8 cellular contexts compared by ENCODE assay signal in the genomic region with DNA sequence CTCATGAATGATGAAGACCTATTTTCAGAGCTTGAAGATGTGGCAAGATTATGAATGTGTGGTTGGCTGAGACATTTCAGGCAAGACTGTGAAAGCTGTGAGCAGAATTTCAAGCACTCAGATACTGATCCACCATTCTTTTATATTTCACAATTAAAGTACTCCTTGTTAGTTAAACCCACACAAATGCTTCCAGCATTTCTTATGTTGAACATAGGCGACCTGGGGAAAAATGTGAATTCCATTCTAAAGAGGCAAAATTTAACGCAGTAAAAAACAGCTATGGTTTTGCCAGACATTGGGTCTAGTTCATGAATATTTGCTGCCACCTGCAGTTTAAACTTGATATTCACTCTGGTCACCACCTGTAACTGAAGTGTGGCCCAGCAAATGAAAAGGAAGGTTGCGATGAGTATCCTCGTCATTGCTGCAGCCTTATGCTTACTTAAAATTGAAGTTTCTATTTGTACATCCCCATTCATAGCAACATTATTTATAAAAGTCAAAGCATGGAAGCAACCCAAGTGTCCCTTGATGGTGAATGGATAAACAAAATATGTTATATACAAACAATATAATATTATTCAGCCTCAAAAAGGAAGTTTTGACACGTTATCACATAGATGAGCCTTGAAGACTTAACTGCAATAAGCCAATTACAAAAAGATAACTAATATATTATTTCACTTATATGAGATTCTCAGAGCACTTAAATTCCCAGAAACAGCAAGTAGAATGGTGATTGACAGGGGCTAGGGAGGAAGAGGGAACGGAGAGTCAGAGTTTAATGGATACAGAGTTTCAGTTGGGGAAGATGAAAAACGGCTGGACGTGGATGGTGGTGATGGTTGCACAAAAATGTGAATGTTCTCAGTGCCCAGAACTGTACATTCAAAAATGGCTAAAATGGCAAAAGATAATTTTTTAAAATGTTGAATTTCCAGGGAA. TPM values are rescaled to one million over a fixed set of nuclear protein-coding genes. Genes with fewer than 3 reads are reported as not detected.
DNase-seq lines count a peak whose midpoint lies in the region; ATAC-seq and TF ChIP-seq lines count a peak whose summit lies in the region.

No MANE protein-coding gene starts in this region.

- no peak for TF ChIP-seq POLR2A in adrenal gland (IDR thresholded peaks at IDR 0.05)
- TF ChIP-seq POLR2A in gastrocnemius medialis (IDR thresholded peaks at IDR 0.05): no peak

- intact Hi-C loops in adrenal gland (cut with DNase I) (loop anchor here (2.0 to 5.0 kb wide), 2 partner anchors 142 to 144 kb away; no protein-coding TSS in a partner anchor), left ventricle myocardium superior (cut with micrococcal nuclease) (no loop called here), gastrocnemius medialis (cut with DNase I; ENCODE audit: low total_unique reads) (loop anchor here (1.0 kb wide), 2 partner anchors 143 to 217 kb away; partner anchors contain the start of gene ASF1A)

- ATAC-seq in left ventricle myocardium superior: peak; percentile 81
- peak; percentile 58 to 80 for ATAC-seq in gastrocnemius medialis

- in situ Hi-C loops in gastrocnemius medialis (cut with MboI; ENCODE audit: low sequenced_read_pairs in 4 of 4): loop anchor here in 2 of 4 donors (10.0 to 25.0 kb wide), 2 partner anchors 146 to 149 kb away; no protein-coding TSS in a partner anchor

- TF ChIP-seq CTCF in GM20000 (IDR thresholded peaks at IDR 0.05; ENCODE audit: extremely low read depth, missing control alignments): peak; percentile 29
- peak; percentile 43 to 87 (median 76) for TF ChIP-seq CTCF in adrenal gland (IDR thresholded peaks at IDR 0.05)
- peak; percentile 44 to 64 (median 56) for TF ChIP-seq CTCF in gastrocnemius medialis (IDR thresholded peaks at IDR 0.05 in 4 of 5, conservative IDR thresholded peaks at IDR 0.05 in 1 of 5)

- H3K9me3 ChIP-seq in adrenal gland (replicated peaks in 1 of 3): no peaks in the 10 kb centered on the region
- H3K9me3 ChIP-seq in gastrocnemius medialis: no peaks in the 10 kb centered on the region

- H3K36me3 ChIP-seq in adrenal gland (replicated peaks in 1 of 2): no peaks in the 10 kb centered on the region
- no peaks in the 10 kb centered on the region for H3K36me3 ChIP-seq in gastrocnemius medialis

- WGBS in adrenal gland, 4 donors: 24 to 34% (median 29%) methylated on average over 8 of the region's 8 CpGs

- no peak overlapping the region for H3K4me3 ChIP-seq in adrenal gland
- H3K4me3 ChIP-seq in gastrocnemius medialis: no peak overlapping the region

- H3K27ac ChIP-seq in adrenal gland (no peak overlapping the region), gastrocnemius medialis (no peak overlapping the region)

- no peaks in the 10 kb centered on the region for H3K27me3 ChIP-seq in adrenal gland
- no peaks in the 10 kb centered on the region for H3K27me3 ChIP-seq in gastrocnemius medialis

- H3K4me1 ChIP-seq in adrenal gland (replicated peaks in 1 of 2): no peaks in the 10 kb centered on the region
- H3K4me1 ChIP-seq in gastrocnemius medialis: no peaks in the 10 kb centered on the region

- peak; percentile 67 for DNase-seq in ELR (ENCODE audit: low read depth)
- peak; percentile 32 for DNase-seq in GM20000 (ENCODE audit: low spot score)
- DNase-seq in HPDE6-E6E7 (ENCODE audit: extremely low spot score): peak; percentile 45
- DNase-seq in OCI-M1 (lab: John Stamatoyannopoulos, UW): peak; percentile 92
- peak; percentile 21 to 63 (median 56) for DNase-seq in adrenal gland
- no peak for DNase-seq in left ventricle myocardium superior
- DNase-seq in gastrocnemius medialis: no peak
- no peak for DNase-seq in T1000 (lab: John Stamatoyannopoulos, UW)

RNA-seq across cellular contexts. Expression of gene FAM184A, which starts 32.4 kb away (rescaled TPM):
- total RNA-seq in adrenal gland: 1 to 10 TPM in 7 of 8 donors, under 1 TPM in 1; 0.91 to 3.0 (median 2.0) TPM
- 1 to 10 TPM; 2.9 to 5.2 (median 3.1) TPM for polyA plus RNA-seq in adrenal gland
- total RNA-seq in left ventricle myocardium superior: 2.2 TPM
- 1 to 10 TPM in 2 of 4 donors, under 1 TPM in 2; 0.40 to 1.0 (median 0.79) TPM for total RNA-seq in gastrocnemius medialis

Comparison
In these comparisons a context has a peak if more than half of its experiments do, and no peak if none do; other contexts are left out.
1. DNase-seq: peak in ELR (single experiment), GM20000 (single experiment), HPDE6-E6E7 (single experiment), OCI-M1 (single experiment) and adrenal gland (7 of 7); none in left ventricle myocardium superior (single experiment), gastrocnemius medialis (0 of 2) and T1000 (single experiment).
2. Peak in every context shown above with its lines, with median percentiles within 50 percentile points of each other: CTCF ChIP-seq.